1 cellular context compared by ENCODE assay signal in the genomic region with DNA sequence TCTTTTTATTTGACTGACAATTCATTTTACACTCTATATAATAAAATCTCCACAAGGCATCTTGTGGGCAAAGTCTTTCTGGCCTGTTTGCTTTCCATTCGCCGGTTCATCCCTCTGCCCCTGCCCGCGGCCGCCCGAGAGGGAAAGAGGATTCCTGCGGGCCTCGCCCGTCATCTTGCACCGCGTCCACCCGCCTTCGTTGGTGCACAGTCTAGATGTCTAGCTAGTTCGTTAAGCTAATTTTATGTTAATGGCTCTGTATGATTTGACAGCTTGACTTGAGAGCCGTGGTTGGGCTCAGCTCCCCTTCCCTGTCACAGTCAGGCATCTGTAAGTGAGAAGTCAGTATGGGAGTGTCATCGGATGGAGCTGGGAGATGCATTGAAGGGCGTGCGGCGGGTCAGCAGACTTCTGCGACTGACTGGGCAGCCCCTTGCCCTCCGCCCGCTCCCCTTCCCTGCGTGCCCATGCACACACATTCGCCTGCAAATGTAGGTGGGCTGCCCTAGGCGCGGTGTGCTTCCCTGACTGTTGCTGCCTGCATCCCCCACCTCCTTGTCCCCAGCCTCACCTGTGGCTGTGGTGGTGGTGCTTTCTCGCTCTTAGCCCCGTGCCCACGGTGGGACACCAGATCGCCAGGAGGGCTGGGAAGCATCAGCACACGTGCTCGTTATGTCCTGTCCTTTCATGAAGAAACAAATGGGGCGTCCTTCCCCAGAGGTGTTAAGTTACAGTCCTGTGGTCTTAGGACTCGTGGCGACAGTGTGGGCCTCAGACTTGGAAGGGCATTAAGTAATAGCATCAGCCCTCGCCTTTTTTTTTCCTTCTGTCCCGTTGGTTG.
TF ChIP-seq lines count a peak whose summit lies in the region.

No MANE protein-coding gene starts in this region.

TF ChIP-seq in SK-N-SH, 30 proteins besides CTCF, POLR2A, EP300 and RAD21:
- no peak for TF ChIP-seq RFX5 (IDR thresholded peaks at IDR 0.05; ENCODE audit: low read length)
- no peak for TF ChIP-seq FOXM1 (IDR thresholded peaks at IDR 0.05; ENCODE audit: low read depth)
- TF ChIP-seq FOXJ3 (CRISPR knock-in tag; IDR thresholded peaks at IDR 0.05), result no peak
- TF ChIP-seq CHD2 (IDR thresholded peaks at IDR 0.05; ENCODE audit: low read length, partially characterized antibody), result no peak
- TF ChIP-seq, protein P1, sequence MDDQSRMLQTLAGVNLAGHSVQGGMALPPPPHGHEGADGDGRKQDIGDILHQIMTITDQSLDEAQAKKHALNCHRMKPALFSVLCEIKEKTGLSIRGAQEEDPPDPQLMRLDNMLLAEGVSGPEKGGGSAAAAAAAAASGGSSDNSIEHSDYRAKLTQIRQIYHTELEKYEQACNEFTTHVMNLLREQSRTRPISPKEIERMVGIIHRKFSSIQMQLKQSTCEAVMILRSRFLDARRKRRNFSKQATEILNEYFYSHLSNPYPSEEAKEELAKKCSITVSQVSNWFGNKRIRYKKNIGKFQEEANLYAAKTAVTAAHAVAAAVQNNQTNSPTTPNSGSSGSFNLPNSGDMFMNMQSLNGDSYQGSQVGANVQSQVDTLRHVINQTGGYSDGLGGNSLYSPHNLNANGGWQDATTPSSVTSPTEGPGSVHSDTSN (IDR thresholded peaks at IDR 0.05), result no peak
- TF ChIP-seq YY1 (IDR thresholded peaks at IDR 0.05; ENCODE audit: low read depth), result no peak
- no peak for TF ChIP-seq TCF12 (IDR thresholded peaks at IDR 0.05)
- TF ChIP-seq FOSL2 (IDR thresholded peaks at IDR 0.05; ENCODE audit: borderline replicate concordance, low read depth), result no peak
- no peak for TF ChIP-seq MEF2A (IDR thresholded peaks at IDR 0.05; ENCODE audit: borderline replicate concordance, low read depth)
- TF ChIP-seq GABPA (IDR thresholded peaks at IDR 0.05; ENCODE audit: low read depth), result no peak
- TF ChIP-seq RCOR1 (IDR thresholded peaks at IDR 0.05; ENCODE audit: low read length), result no peak
- no peak for TF ChIP-seq SIN3A (IDR thresholded peaks at IDR 0.05; ENCODE audit: borderline replicate concordance, low read depth, low read length)
- TF ChIP-seq, protein P2, sequence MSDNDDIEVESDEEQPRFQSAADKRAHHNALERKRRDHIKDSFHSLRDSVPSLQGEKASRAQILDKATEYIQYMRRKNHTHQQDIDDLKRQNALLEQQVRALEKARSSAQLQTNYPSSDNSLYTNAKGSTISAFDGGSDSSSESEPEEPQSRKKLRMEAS (IDR thresholded peaks at IDR 0.05; ENCODE audit: low read depth), result no peak
- TF ChIP-seq RXRA (IDR thresholded peaks at IDR 0.05; ENCODE audit: borderline replicate concordance, low read depth), result no peak
- TF ChIP-seq, protein P3, sequence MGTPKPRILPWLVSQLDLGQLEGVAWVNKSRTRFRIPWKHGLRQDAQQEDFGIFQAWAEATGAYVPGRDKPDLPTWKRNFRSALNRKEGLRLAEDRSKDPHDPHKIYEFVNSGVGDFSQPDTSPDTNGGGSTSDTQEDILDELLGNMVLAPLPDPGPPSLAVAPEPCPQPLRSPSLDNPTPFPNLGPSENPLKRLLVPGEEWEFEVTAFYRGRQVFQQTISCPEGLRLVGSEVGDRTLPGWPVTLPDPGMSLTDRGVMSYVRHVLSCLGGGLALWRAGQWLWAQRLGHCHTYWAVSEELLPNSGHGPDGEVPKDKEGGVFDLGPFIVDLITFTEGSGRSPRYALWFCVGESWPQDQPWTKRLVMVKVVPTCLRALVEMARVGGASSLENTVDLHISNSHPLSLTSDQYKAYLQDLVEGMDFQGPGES (IDR thresholded peaks at IDR 0.05; ENCODE audit: low read depth, low read length), result no peak
- TF ChIP-seq, protein P4, sequence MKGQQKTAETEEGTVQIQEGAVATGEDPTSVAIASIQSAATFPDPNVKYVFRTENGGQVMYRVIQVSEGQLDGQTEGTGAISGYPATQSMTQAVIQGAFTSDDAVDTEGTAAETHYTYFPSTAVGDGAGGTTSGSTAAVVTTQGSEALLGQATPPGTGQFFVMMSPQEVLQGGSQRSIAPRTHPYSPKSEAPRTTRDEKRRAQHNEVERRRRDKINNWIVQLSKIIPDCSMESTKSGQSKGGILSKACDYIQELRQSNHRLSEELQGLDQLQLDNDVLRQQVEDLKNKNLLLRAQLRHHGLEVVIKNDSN (IDR thresholded peaks at IDR 0.05; ENCODE audit: borderline replicate concordance, low read depth), result no peak
- no peak for TF ChIP-seq GATA2 (CRISPR knock-in tag; IDR thresholded peaks at IDR 0.05)
- no peak for TF ChIP-seq POLR2AphosphoS5 (IDR thresholded peaks at IDR 0.05; ENCODE audit: low read depth, low read length)
- TF ChIP-seq, protein P5, sequence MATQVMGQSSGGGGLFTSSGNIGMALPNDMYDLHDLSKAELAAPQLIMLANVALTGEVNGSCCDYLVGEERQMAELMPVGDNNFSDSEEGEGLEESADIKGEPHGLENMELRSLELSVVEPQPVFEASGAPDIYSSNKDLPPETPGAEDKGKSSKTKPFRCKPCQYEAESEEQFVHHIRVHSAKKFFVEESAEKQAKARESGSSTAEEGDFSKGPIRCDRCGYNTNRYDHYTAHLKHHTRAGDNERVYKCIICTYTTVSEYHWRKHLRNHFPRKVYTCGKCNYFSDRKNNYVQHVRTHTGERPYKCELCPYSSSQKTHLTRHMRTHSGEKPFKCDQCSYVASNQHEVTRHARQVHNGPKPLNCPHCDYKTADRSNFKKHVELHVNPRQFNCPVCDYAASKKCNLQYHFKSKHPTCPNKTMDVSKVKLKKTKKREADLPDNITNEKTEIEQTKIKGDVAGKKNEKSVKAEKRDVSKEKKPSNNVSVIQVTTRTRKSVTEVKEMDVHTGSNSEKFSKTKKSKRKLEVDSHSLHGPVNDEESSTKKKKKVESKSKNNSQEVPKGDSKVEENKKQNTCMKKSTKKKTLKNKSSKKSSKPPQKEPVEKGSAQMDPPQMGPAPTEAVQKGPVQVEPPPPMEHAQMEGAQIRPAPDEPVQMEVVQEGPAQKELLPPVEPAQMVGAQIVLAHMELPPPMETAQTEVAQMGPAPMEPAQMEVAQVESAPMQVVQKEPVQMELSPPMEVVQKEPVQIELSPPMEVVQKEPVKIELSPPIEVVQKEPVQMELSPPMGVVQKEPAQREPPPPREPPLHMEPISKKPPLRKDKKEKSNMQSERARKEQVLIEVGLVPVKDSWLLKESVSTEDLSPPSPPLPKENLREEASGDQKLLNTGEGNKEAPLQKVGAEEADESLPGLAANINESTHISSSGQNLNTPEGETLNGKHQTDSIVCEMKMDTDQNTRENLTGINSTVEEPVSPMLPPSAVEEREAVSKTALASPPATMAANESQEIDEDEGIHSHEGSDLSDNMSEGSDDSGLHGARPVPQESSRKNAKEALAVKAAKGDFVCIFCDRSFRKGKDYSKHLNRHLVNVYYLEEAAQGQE (IDR thresholded peaks at IDR 0.05; ENCODE audit: low read depth, low read length), result no peak
